19 cellular contexts compared by ENCODE assay signal in genomic region chr11:21888814-21889213, GRCh38.
DNase-seq lines count a peak whose midpoint lies in the region; ATAC-seq, FAIRE-seq and TF ChIP-seq lines count a peak whose summit lies in the region.
"Had no signal": no experiment of that assay in that cellular context is flagged by ENCODE, and none has a peak within 500 bp of the region (broad histone marks: within the 10 kb centered on the region; RNA-seq: fewer than 3 reads in every experiment).

No MANE protein-coding gene starts in this region.

- H3K4me1 ChIP-seq in pancreas = no peaks in the 10 kb centered on the region
- H3K4me1 ChIP-seq: vagina had no signal

- WGBS in pancreas, 2 donors = 53 to 58% methylated on average over 1 of the region's 1 CpG

- no peaks in the 10 kb centered on the region for H3K27me3 ChIP-seq in pancreas
- H3K27me3 ChIP-seq: SJCRH30, vagina had no signal

- DNase-seq in CD1c-positive myeloid dendritic cell (ENCODE audit: extremely low spot score) (peak; percentile 27), NOMO-1 treated with dmso at 0.1 percent for 144 hours (lab: John Stamatoyannopoulos, UW; ENCODE audit: unreplicated experiment) (peak; percentile 16), epithelial cell of proximal tubule (ENCODE audit: low read depth) (peak; percentile 87), pancreas (peak in 1 of 6 donors; percentile 15), left lobe of liver (ENCODE audit: low spot score) (no peak), HT-29 (ENCODE audit: low spot score) (no peak), hepatic stellate cell (ENCODE audit: low spot score) (no peak)
- DNase-seq: activated CD4-positive, alpha-beta T cell treated with anti-CD3 and anti-CD28 coated beads, Interleukin-2, amount 50 U/mL, for 4 hours; activated T-cell treated with anti-CD3 and anti-CD28 coated beads, Interleukin-2, amount 50 U/mL, for 24 hours; effector memory CD4-positive, alpha-beta T cell; H7; naive thymus-derived CD8-positive, alpha-beta T cell; NCI-H1436; NCI-H345; stimulated activated naive CD8-positive, alpha-beta T cell treated with anti-CD3 and anti-CD28 coated beads, Interleukin-15, amount 100 ng/mL, for 72 hours had no signal

- H3K9me3 ChIP-seq in pancreas = no peaks in the 10 kb centered on the region
- H3K9me3 ChIP-seq: vagina had no signal

- no peak overlapping the region for H3K27ac ChIP-seq in pancreas
- H3K27ac ChIP-seq: SJCRH30, vagina had no signal

- intact Hi-C loops in pancreas (cut with DNase I) = no loop called here

- ATAC-seq in pancreas = peak in 3 of 4 donors; percentile 41 to 84 (median 41)
- no peak for ATAC-seq in left lobe of liver
- ATAC-seq in HG03095 (IDR thresholded peaks at IDR 0.05; ENCODE audit: unreplicated experiment) = no peak
- ATAC-seq: naive thymus-derived CD8-positive, alpha-beta T cell; stimulated activated naive CD8-positive, alpha-beta T cell treated with anti-CD3 and anti-CD28 coated beads, Interleukin-15, amount 100 ng/mL, for 72 hours had no signal

- H3K4me3 ChIP-seq in epithelial cell of proximal tubule (ENCODE audit: low read depth, low read length) (no peak overlapping the region), pancreas (no peak overlapping the region)
- H3K4me3 ChIP-seq: SJCRH30, vagina had no signal

- H3K36me3 ChIP-seq in pancreas = no peaks in the 10 kb centered on the region
- H3K36me3 ChIP-seq: SJCRH30, vagina had no signal

- TF ChIP-seq CTCF in epithelial cell of proximal tubule (conservative IDR thresholded peaks at IDR 0.05; ENCODE audit: low read depth, low read length) (no peak), pancreas (IDR thresholded peaks at IDR 0.05) (no peak)

- no peak for FAIRE-seq in pancreas (lab: Jason Lieb, UNC)
- FAIRE-seq: GM12892 had no signal

Comparison
In these comparisons a context has a peak if more than half of its experiments do, and no peak if none do; other contexts are left out.
1. DNase-seq: peak in CD1c-positive myeloid dendritic cell (single experiment), NOMO-1 treated with dmso at 0.1 percent for 144 hours (single experiment) and epithelial cell of proximal tubule (single experiment); none in left lobe of liver (single experiment), HT-29 (single experiment) and hepatic stellate cell (single experiment).
2. ATAC-seq: peak in pancreas (3 of 4); none in left lobe of liver (single experiment) and HG03095 (single experiment).